ENCODE assay signal across 1 cellular context in genomic region chr11:61499816-61500491, GRCh38.
TF ChIP-seq lines count a peak whose summit lies in the region.

No MANE protein-coding gene starts in this region.

TF ChIP-seq in H1, 55 proteins besides CTCF, POLR2A, EP300 and RAD21 (continued from another document):
- TF ChIP-seq CHD7 (IDR thresholded peaks at IDR 0.05; ENCODE audit: insufficient replicate concordance, low read length) (no peak), RBBP5 (IDR thresholded peaks at IDR 0.05; ENCODE audit: borderline replicate concordance, low read depth, low read length) (no peak), SRF (IDR thresholded peaks at IDR 0.05; ENCODE audit: low read depth, low read length) (no peak), BRCA1 (IDR thresholded peaks at IDR 0.05; ENCODE audit: low read depth, low read length) (no peak), NRF1 (IDR thresholded peaks at IDR 0.05; ENCODE audit: low read depth, low read length) (no peak), GABPA (IDR thresholded peaks at IDR 0.05; ENCODE audit: borderline replicate concordance, insufficient read depth, low read length) (no peak), TCF12 (IDR thresholded peaks at IDR 0.05; ENCODE audit: low read depth, low read length) (no peak), EGR1 (IDR thresholded peaks at IDR 0.05; ENCODE audit: borderline replicate concordance, low read depth, low read length) (no peak), MAFK (IDR thresholded peaks at IDR 0.05; ENCODE audit: low read depth, low read length) (no peak), MAX (IDR thresholded peaks at IDR 0.05) (peak; percentile 66), SIN3A (conservative IDR thresholded peaks at IDR 0.05 in 1 of 2, IDR thresholded peaks at IDR 0.05 in 1 of 2; ENCODE audit: low read depth in 1 of 2, low read length in 2 of 2) (no peak), RFX5 (IDR thresholded peaks at IDR 0.05; ENCODE audit: borderline replicate concordance, low read depth, low read length) (no peak), RNF2 (IDR thresholded peaks at IDR 0.05; ENCODE audit: borderline replicate concordance, low read depth, low read length, missing control alignments, poor library complexity, severe bottlenecking) (no peak), BACH1 (IDR thresholded peaks at IDR 0.05; ENCODE audit: low read length) (no peak), CBX8 (IDR thresholded peaks at IDR 0.05; ENCODE audit: borderline replicate concordance, low read depth, low read length) (no peak), FOSL1 (IDR thresholded peaks at IDR 0.05; ENCODE audit: insufficient read depth, low read depth, low read length) (no peak), CEBPB (IDR thresholded peaks at IDR 0.05; ENCODE audit: low read depth, low read length) (peak; percentile 39; the same call in 1 of the 2 replicates), SP1 (IDR thresholded peaks at IDR 0.05; ENCODE audit: low read depth, low read length) (no peak), PHF8 (conservative IDR thresholded peaks at IDR 0.05; ENCODE audit: low read depth, low read length) (no peak), HDAC6 (IDR thresholded peaks at IDR 0.05; ENCODE audit: low read depth, low read length) (no peak), CREB1 (IDR thresholded peaks at IDR 0.05) (peak; percentile 79), CBX5 (IDR thresholded peaks at IDR 0.05; ENCODE audit: low read depth, low read length) (no peak), SIRT6 (IDR thresholded peaks at IDR 0.05; ENCODE audit: low read length) (no peak), RXRA (IDR thresholded peaks at IDR 0.05; ENCODE audit: insufficient read depth, low read depth, low read length) (no peak), TEAD4 (IDR thresholded peaks at IDR 0.05; ENCODE audit: low read depth, low read length) (no peak), SIX5 (IDR thresholded peaks at IDR 0.05; ENCODE audit: low read depth, low read length) (no peak), HDAC2 (IDR thresholded peaks at IDR 0.05; ENCODE audit: borderline replicate concordance in 1 of 2, low read depth in 2 of 2, low read length in 2 of 2) (no peak), YY1 (IDR thresholded peaks at IDR 0.05; ENCODE audit: low read depth, low read length) (0 out of 2 replicates have a peak, but pooled peaks have one; percentile 35), GTF2F1 (IDR thresholded peaks at IDR 0.05; ENCODE audit: borderline replicate concordance, low read depth, low read length) (no peak), TAF1 (IDR thresholded peaks at IDR 0.05; ENCODE audit: low read depth, low read length) (no peak), KDM5A (IDR thresholded peaks at IDR 0.05; ENCODE audit: low read length) (no peak), E2F6 (IDR thresholded peaks at IDR 0.05) (peak; percentile 62; the same call in 1 of the 2 replicates), ZNF274 (IDR thresholded peaks at IDR 0.05; ENCODE audit: borderline replicate concordance, extremely low read depth, low read length) (no peak), CTBP2 (IDR thresholded peaks at IDR 0.05; ENCODE audit: borderline replicate concordance, insufficient read depth, insufficient read length, low read length) (peak; percentile 72), KDM4A (IDR thresholded peaks at IDR 0.05; ENCODE audit: low read depth, low read length, severe bottlenecking) (no peak), ASH2L (IDR thresholded peaks at IDR 0.05; ENCODE audit: low read length) (no peak), JUND (IDR thresholded peaks at IDR 0.05; ENCODE audit: low read length) (peak; percentile 86), ATF3 (IDR thresholded peaks at IDR 0.05; ENCODE audit: insufficient read depth, low read depth, low read length) (no peak), CHD2 (IDR thresholded peaks at IDR 0.05; ENCODE audit: low read length) (no peak), CHD1 (IDR thresholded peaks at IDR 0.05; ENCODE audit: low read depth, low read length) (no peak), NANOG (IDR thresholded peaks at IDR 0.05; ENCODE audit: insufficient read depth, low read depth, low read length, poor library complexity, severe bottlenecking) (no peak), SP2 (IDR thresholded peaks at IDR 0.05; ENCODE audit: low read length) (no peak), SAP30 (IDR thresholded peaks at IDR 0.05; ENCODE audit: insufficient read depth, insufficient replicate concordance, low read length) (no peak), TAF7 (optimal IDR thresholded peaks at IDR 0.05; ENCODE audit: borderline replicate concordance, low read depth, low read length) (peak; percentile 23)
- TF ChIP-seq, protein P1, sequence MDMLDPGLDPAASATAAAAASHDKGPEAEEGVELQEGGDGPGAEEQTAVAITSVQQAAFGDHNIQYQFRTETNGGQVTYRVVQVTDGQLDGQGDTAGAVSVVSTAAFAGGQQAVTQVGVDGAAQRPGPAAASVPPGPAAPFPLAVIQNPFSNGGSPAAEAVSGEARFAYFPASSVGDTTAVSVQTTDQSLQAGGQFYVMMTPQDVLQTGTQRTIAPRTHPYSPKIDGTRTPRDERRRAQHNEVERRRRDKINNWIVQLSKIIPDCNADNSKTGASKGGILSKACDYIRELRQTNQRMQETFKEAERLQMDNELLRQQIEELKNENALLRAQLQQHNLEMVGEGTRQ (IDR thresholded peaks at IDR 0.05; ENCODE audit: low read length): no peak
